In genomic region chr3:85090495-85090894, GRCh38 we compare ENCODE assay signal across 16 cellular contexts.
DNase-seq lines count a peak whose midpoint lies in the region; ATAC-seq and TF ChIP-seq lines count a peak whose summit lies in the region.
"Had no signal": no experiment of that assay in that cellular context is flagged by ENCODE, and none has a peak within 500 bp of the region (broad histone marks: within the 10 kb centered on the region; RNA-seq: fewer than 3 reads in every experiment).

No MANE protein-coding gene starts in this region.

- H3K18ac ChIP-seq in trophoblast cell (ENCODE audit: low read length), result no peak overlapping the region

- no peak for TF ChIP-seq POLR2A in right lobe of liver (IDR thresholded peaks at IDR 0.05)

- CTCF ChIA-PET in Caco-2 (lab: Charles Lee), result no interaction called here
- CTCF ChIA-PET in WTC11 (lab: Charles Lee), result no interaction called here
- CTCF ChIA-PET in PC-9 (lab: Charles Lee), result no interaction called here

- H3K4me1 ChIP-seq in Caco-2, result no peaks in the 10 kb centered on the region
- H3K4me1 ChIP-seq in endodermal cell (ENCODE audit: control insufficient read depth, insufficient read depth, low read length), result no peaks in the 10 kb centered on the region
- H3K4me1 ChIP-seq in right lobe of liver, result no peaks in the 10 kb centered on the region
- H3K4me1 ChIP-seq in PC-9 (replicated peaks; ENCODE audit: insufficient read depth), result no peaks in the 10 kb centered on the region
- H3K4me1 ChIP-seq in trophoblast cell (ENCODE audit: control insufficient read depth in 1 of 2, insufficient read depth in 2 of 2, low read length in 2 of 2), result no peaks in the 10 kb centered on the region
- H3K4me1 ChIP-seq: BLaER1 had no signal

- POLR2A ChIA-PET in Caco-2 (lab: Charles Lee), result no interaction called here
- POLR2A ChIA-PET in WTC11 (lab: Charles Lee), result no interaction called here
- POLR2A ChIA-PET in PC-9 (lab: Charles Lee; ENCODE audit: unreplicated experiment), result no interaction called here

- H3K9ac ChIP-seq in endodermal cell (ENCODE audit: extremely low read depth, low read length, poor library complexity, severe bottlenecking) (no peak overlapping the region), trophoblast cell (ENCODE audit: low read length) (no peak overlapping the region)
- H3K9ac ChIP-seq: BLaER1, GM23248 had no signal

- no peak overlapping the region for H2AK5ac ChIP-seq in trophoblast cell (ENCODE audit: low read length)

- no peaks in the 10 kb centered on the region for H3K9me3 ChIP-seq in Caco-2
- H3K9me3 ChIP-seq in endodermal cell (ENCODE audit: control insufficient read depth, low read length), result no peaks in the 10 kb centered on the region
- no peaks in the 10 kb centered on the region for H3K9me3 ChIP-seq in right lobe of liver
- no peaks in the 10 kb centered on the region for H3K9me3 ChIP-seq in PC-9 (ENCODE audit: insufficient read depth, low read depth)
- no peaks in the 10 kb centered on the region for H3K9me3 ChIP-seq in trophoblast cell (ENCODE audit: insufficient read depth, low read depth, low read length)
- H3K9me3 ChIP-seq: BLaER1 had no signal

- no peaks in the 10 kb centered on the region for H4K20me1 ChIP-seq in PC-9 (ENCODE audit: insufficient read depth)
- H4K20me1 ChIP-seq: BLaER1 had no signal

- H3K79me2 ChIP-seq in PC-9 (ENCODE audit: low read depth) (no peaks in the 10 kb centered on the region), trophoblast cell (ENCODE audit: control insufficient read depth, insufficient read depth, low read length, poor library complexity) (no peaks in the 10 kb centered on the region)

- H2BK5ac ChIP-seq in trophoblast cell (ENCODE audit: low read depth, low read length, poor library complexity), result no peak overlapping the region

- H3K4ac ChIP-seq in trophoblast cell (ENCODE audit: low read depth, low read length), result no peak overlapping the region

- WGBS in endodermal cell (ENCODE audit: insufficient coverage in 1 of 2, insufficient read length in 1 of 2), 2 experiments, result 90 to 96% methylated on average over 4 to 6 of the region's 6 CpGs
- WGBS in right lobe of liver (ENCODE audit: insufficient coverage, low coverage, low lambda C conversion rate, missing lambda C conversion rate), result 63% methylated on average over 4 of the region's 6 CpGs
- WGBS in trophoblast cell (ENCODE audit: extremely low coverage, insufficient coverage, insufficient read length), result no CpG with 5 or more reads among the region's 6 CpGs

- no peak overlapping the region for H3K4me3 ChIP-seq in Caco-2 (ENCODE audit: low read depth, low read length)
- no peak overlapping the region for H3K4me3 ChIP-seq in endodermal cell (ENCODE audit: low read length)
- no peak overlapping the region for H3K4me3 ChIP-seq in right lobe of liver
- no peak overlapping the region for H3K4me3 ChIP-seq in PC-9
- no peak overlapping the region for H3K4me3 ChIP-seq in trophoblast cell (ENCODE audit: low read depth, low read length)
- H3K4me3 ChIP-seq: BLaER1, GM23248 had no signal

- H3K4me1 Mint-ChIP-seq in Caco-2 (ENCODE audit: low read depth, unreplicated experiment) (no peaks in the 10 kb centered on the region), WTC11 (peaks cover 32% of the 10 kb centered on the region), endodermal cell (peaks cover 4% of the 10 kb centered on the region)
- H3K4me1 Mint-ChIP-seq: CD4-positive, CD25-positive, alpha-beta regulatory T cell; IgD-negative memory B cell had no signal

- no peak overlapping the region for H4K8ac ChIP-seq in trophoblast cell (ENCODE audit: low read depth, low read length)

- intact Hi-C loops in Caco-2 (cut with micrococcal nuclease; ENCODE audit: unreplicated experiment), result no loop called here
- intact Hi-C loops in right lobe of liver (cut with DNase I), result no loop called here
- intact Hi-C loops in PC-9 (cut with micrococcal nuclease; ENCODE audit: unreplicated experiment), result no loop called here

- no peak overlapping the region for H3K23ac ChIP-seq in trophoblast cell (ENCODE audit: low read length)

- no peak overlapping the region for H3K4me3 Mint-ChIP-seq in Caco-2 (ENCODE audit: unreplicated experiment)
- H3K4me3 Mint-ChIP-seq in WTC11, result no peak overlapping the region
- no peak overlapping the region for H3K4me3 Mint-ChIP-seq in endodermal cell
- H3K4me3 Mint-ChIP-seq: CD4-positive, CD25-positive, alpha-beta regulatory T cell; H9; IgD-negative memory B cell had no signal

- H3K9me3 Mint-ChIP-seq in Caco-2 (ENCODE audit: unreplicated experiment) (no peaks in the 10 kb centered on the region), WTC11 (peaks cover 6% of the 10 kb centered on the region), endodermal cell (no peaks in the 10 kb centered on the region)
- H3K9me3 Mint-ChIP-seq: H9 had no signal

- H3K27ac ChIP-seq in endodermal cell (ENCODE audit: low read depth, low read length) (no peak overlapping the region), right lobe of liver (no peak overlapping the region), PC-9 (no peak overlapping the region), trophoblast cell (ENCODE audit: low read depth, low read length) (no peak overlapping the region)
- H3K27ac ChIP-seq: BLaER1, GM23248 had no signal

- no peak overlapping the region for H3K14ac ChIP-seq in trophoblast cell (ENCODE audit: low read length)

- peak; percentile 67 for ATAC-seq in WTC11
- ATAC-seq in right lobe of liver, result peak in 3 of 4 donors; percentile 35 to 54 (median 40)

- H3K36me3 Mint-ChIP-seq in Caco-2 (ENCODE audit: insufficient read depth, unreplicated experiment) (no peaks in the 10 kb centered on the region), WTC11 (no peaks in the 10 kb centered on the region), endodermal cell (ENCODE audit: low read depth) (peaks cover 2% of the 10 kb centered on the region)
- H3K36me3 Mint-ChIP-seq: CD4-positive, CD25-positive, alpha-beta regulatory T cell; IgD-negative memory B cell had no signal

- H3K9me2 ChIP-seq in PC-9 (ENCODE audit: insufficient read depth), result no peaks in the 10 kb centered on the region

- H3K4me2 ChIP-seq in PC-9 (no peak overlapping the region), trophoblast cell (ENCODE audit: low read length) (no peak overlapping the region)
- H3K4me2 ChIP-seq: BLaER1 had no signal

- H2BK12ac ChIP-seq in trophoblast cell (ENCODE audit: low read length), result no peak overlapping the region

- H3K36me3 ChIP-seq in Caco-2 (ENCODE audit: control insufficient read depth, insufficient read depth, low read length), result no peaks in the 10 kb centered on the region
- no peaks in the 10 kb centered on the region for H3K36me3 ChIP-seq in endodermal cell (ENCODE audit: control insufficient read depth, insufficient read depth, low read length)
- no peaks in the 10 kb centered on the region for H3K36me3 ChIP-seq in right lobe of liver
- no peaks in the 10 kb centered on the region for H3K36me3 ChIP-seq in PC-9 (ENCODE audit: low read depth)
- no peaks in the 10 kb centered on the region for H3K36me3 ChIP-seq in trophoblast cell (ENCODE audit: control insufficient read depth in 1 of 2, insufficient read depth in 2 of 2, low read length in 2 of 2)
- H3K36me3 ChIP-seq: BLaER1 had no signal

- no peaks in the 10 kb centered on the region for H3F3A ChIP-seq in PC-9 (ENCODE audit: insufficient read depth, low read depth)

- no peaks in the 10 kb centered on the region for H3K27me3 ChIP-seq in Caco-2 (replicated peaks; ENCODE audit: control insufficient read depth, insufficient read depth, low read length)
- H3K27me3 ChIP-seq in endodermal cell (ENCODE audit: control insufficient read depth, insufficient read depth, low read length, poor library complexity, severe bottlenecking), result no peaks in the 10 kb centered on the region
- H3K27me3 ChIP-seq in right lobe of liver, result no peaks in the 10 kb centered on the region
- H3K27me3 ChIP-seq in PC-9 (ENCODE audit: insufficient read depth, low read depth), result no peaks in the 10 kb centered on the region
- H3K27me3 ChIP-seq in trophoblast cell (ENCODE audit: insufficient read depth, low read length), result no peaks in the 10 kb centered on the region
- H3K27me3 ChIP-seq: BLaER1 had no signal

- H2AFZ ChIP-seq in PC-9 (no peak overlapping the region), trophoblast cell (ENCODE audit: insufficient read depth, low read length, poor library complexity) (no peak overlapping the region)
- H2AFZ ChIP-seq: GM23248 had no signal

- TF ChIP-seq CTCF in Caco-2 (IDR thresholded peaks at IDR 0.05; ENCODE audit: insufficient read depth in 1 of 2, low read depth in 1 of 2, low read length in 1 of 2, severe bottlenecking in 1 of 2, unreplicated experiment in 1 of 2) (no peak), WTC11 (IDR thresholded peaks at IDR 0.05) (no peak), endodermal cell (conservative IDR thresholded peaks at IDR 0.05) (no peak), right lobe of liver (IDR thresholded peaks at IDR 0.05) (no peak), PC-9 (conservative IDR thresholded peaks at IDR 0.05) (no peak)

- BruUV-seq in Caco-2 (replicated peaks; lab: Mats Ljungman, UMichigan) (no TSS peak), PC-9 (replicated peaks; lab: Mats Ljungman, UMichigan) (no TSS peak)

- no peak overlapping the region for H2BK120ac ChIP-seq in trophoblast cell (ENCODE audit: insufficient read depth, low read length, poor library complexity)

- no peak overlapping the region for H4K91ac ChIP-seq in trophoblast cell (ENCODE audit: low read depth, low read length)

- H3K79me1 ChIP-seq in trophoblast cell (ENCODE audit: low read length), result no peaks in the 10 kb centered on the region

- no peak overlapping the region for H3K27ac Mint-ChIP-seq in Caco-2 (ENCODE audit: unreplicated experiment)
- H3K27ac Mint-ChIP-seq in WTC11, result no peak overlapping the region
- no peak overlapping the region for H3K27ac Mint-ChIP-seq in endodermal cell
- H3K27ac Mint-ChIP-seq: CD4-positive, CD25-positive, alpha-beta regulatory T cell; IgD-negative memory B cell had no signal

- H3K27me3 Mint-ChIP-seq in Caco-2 (ENCODE audit: insufficient read depth, unreplicated experiment), result no peaks in the 10 kb centered on the region
- no peaks in the 10 kb centered on the region for H3K27me3 Mint-ChIP-seq in WTC11 (ENCODE audit: low read depth)
- no peaks in the 10 kb centered on the region for H3K27me3 Mint-ChIP-seq in endodermal cell (ENCODE audit: insufficient read depth)
- H3K27me3 Mint-ChIP-seq: CD4-positive, CD25-positive, alpha-beta regulatory T cell; IgD-negative memory B cell had no signal

- no peak overlapping the region for H4K12ac ChIP-seq in trophoblast cell (ENCODE audit: low read depth, low read length)

- DNase-seq in Caco-2 (peak; percentile 1 to 29), WTC11 (ENCODE audit: low spot score) (peak; percentile 26), endodermal cell (peak; percentile 39), right lobe of liver (peak in 1 of 3 donors; percentile 17), PC-9 (no peak), C1 segment of cervical spinal cord (lab: John Stamatoyannopoulos, UW) (no peak), trophoblast cell (no peak)
- DNase-seq: 8988T; AML-193; Calu3; CD4-positive, CD25-positive, alpha-beta regulatory T cell; DMS 273 treated with DMSO at 0.1 percent for 48 hours; GM23248; H9 had no signal

TF ChIP-seq in WTC11, 78 proteins besides CTCF, POLR2A, EP300 and RAD21:
- TF ChIP-seq PRRX2 (CRISPR knock-in tag; IDR thresholded peaks at IDR 0.05), result no peak
- no peak for TF ChIP-seq TP53 (CRISPR knock-in tag; IDR thresholded peaks at IDR 0.05)

Comparison
In these comparisons a context has a peak if more than half of its experiments do, and no peak if none do; other contexts are left out.
1. DNase-seq: peak in Caco-2 (2 of 2), WTC11 (single experiment) and endodermal cell (single experiment); none in PC-9 (0 of 2), C1 segment of cervical spinal cord (0 of 14) and trophoblast cell (0 of 2).